In genomic region chr6:26234421-26235239, GRCh38 we compare ENCODE assay signal across 8 cellular contexts.
DNase-seq lines count a peak whose midpoint lies in the region; ATAC-seq and TF ChIP-seq lines count a peak whose summit lies in the region.

No MANE protein-coding gene starts in this region.

- peak overlapping the region; percentile 37 for H3K4me3 ChIP-seq in BJ (ENCODE audit: low read depth, low read length)
- peak overlapping the region; percentile 66 for H3K4me3 ChIP-seq in fibroblast of pulmonary artery (replicated peaks; ENCODE audit: low read depth, low read length)
- H3K4me3 ChIP-seq in neuron (ENCODE audit: low read length) = peak overlapping the region; percentile 50
- H3K4me3 ChIP-seq in upper lobe of right lung = peak overlapping the region; percentile 52

- H3K9me3 ChIP-seq in neuron (ENCODE audit: low read length) (no peaks in the 10 kb centered on the region), upper lobe of right lung (no peaks in the 10 kb centered on the region)

- H2AFZ ChIP-seq in neuron (ENCODE audit: low read depth, low read length) = peak overlapping the region; percentile 95

- H3K4me1 ChIP-seq in neuron (ENCODE audit: insufficient read depth, low read length) (peaks cover 6% of the 10 kb centered on the region), upper lobe of right lung (peaks cover 5% of the 10 kb centered on the region)

- H3K27me3 ChIP-seq in BJ (ENCODE audit: control insufficient read depth, insufficient read depth, low read length) (no peaks in the 10 kb centered on the region), neuron (ENCODE audit: insufficient read depth, low read length) (no peaks in the 10 kb centered on the region), upper lobe of right lung (peaks cover 68% of the 10 kb centered on the region)

- H3K36me3 ChIP-seq in BJ (ENCODE audit: control insufficient read depth, insufficient read depth, low read length) (no peaks in the 10 kb centered on the region), neuron (ENCODE audit: insufficient read depth, low read length) (no peaks in the 10 kb centered on the region), upper lobe of right lung (no peaks in the 10 kb centered on the region)

- H3K27ac ChIP-seq in upper lobe of right lung = peak overlapping the region; percentile 84

- POLR2A ChIA-PET in BJ (lab: Charles Lee) = interaction anchor here (0.6 to 2.3 kb wide), 11 partner anchors 11 to 898 kb away, joined by 3 to 10 read pairs (median 5); a partner anchor contains a TSS

- intact Hi-C loops in upper lobe of right lung (cut with DNase I) = no loop called here

- CTCF ChIA-PET in BJ (lab: Yijun Ruan, JAX) = interaction anchor here (0.6 to 1.6 kb wide), 8 partner anchors 9 to 208 kb away, joined by 3 to 5 read pairs (median 4); a partner anchor contains a TSS

- peak; percentile 62 for ATAC-seq in GM19025 (IDR thresholded peaks at IDR 0.05; ENCODE audit: low read depth, unreplicated experiment)
- ATAC-seq in HG03159 (IDR thresholded peaks at IDR 0.05; ENCODE audit: unreplicated experiment) = peak; percentile 46
- peak; percentile 89 for ATAC-seq in upper lobe of right lung

- no peak for DNase-seq in BJ (ENCODE audit: low read depth)
- peak; percentile 79 for DNase-seq in NOMO-1 treated with DMSO at 0.1 percent for 48 hours (lab: John Stamatoyannopoulos, UW; ENCODE audit: unreplicated experiment)
- DNase-seq in activated T-helper 1 cell treated with Interleukin-2 at 50 U/mL for 16 hours (ENCODE audit: low read depth) = peak; percentile 46
- DNase-seq in fibroblast of pulmonary artery (ENCODE audit: low read depth) = peak; percentile 93
- no peak for DNase-seq in upper lobe of right lung

- TF ChIP-seq CTCF in BJ (IDR thresholded peaks at IDR 0.05; ENCODE audit: insufficient read depth, low read depth, low read length) (no peak), fibroblast of pulmonary artery (IDR thresholded peaks at IDR 0.05; ENCODE audit: low read length, missing control alignments) (no peak), upper lobe of right lung (IDR thresholded peaks at IDR 0.05) (no peak)

Comparison
In these comparisons a context has a peak if more than half of its experiments do, and no peak if none do; other contexts are left out.
1. DNase-seq: peak in NOMO-1 treated with DMSO at 0.1 percent for 48 hours (single experiment), activated T-helper 1 cell treated with Interleukin-2 at 50 U/mL for 16 hours (single experiment) and fibroblast of pulmonary artery (single experiment); none in BJ (single experiment) and upper lobe of right lung (single experiment).
2. Peak in every context shown above with its lines, with median percentiles within 50 percentile points of each other: H3K4me3 ChIP-seq and ATAC-seq.